ENCODE assay signal across 20 cellular contexts in the genomic region with DNA sequence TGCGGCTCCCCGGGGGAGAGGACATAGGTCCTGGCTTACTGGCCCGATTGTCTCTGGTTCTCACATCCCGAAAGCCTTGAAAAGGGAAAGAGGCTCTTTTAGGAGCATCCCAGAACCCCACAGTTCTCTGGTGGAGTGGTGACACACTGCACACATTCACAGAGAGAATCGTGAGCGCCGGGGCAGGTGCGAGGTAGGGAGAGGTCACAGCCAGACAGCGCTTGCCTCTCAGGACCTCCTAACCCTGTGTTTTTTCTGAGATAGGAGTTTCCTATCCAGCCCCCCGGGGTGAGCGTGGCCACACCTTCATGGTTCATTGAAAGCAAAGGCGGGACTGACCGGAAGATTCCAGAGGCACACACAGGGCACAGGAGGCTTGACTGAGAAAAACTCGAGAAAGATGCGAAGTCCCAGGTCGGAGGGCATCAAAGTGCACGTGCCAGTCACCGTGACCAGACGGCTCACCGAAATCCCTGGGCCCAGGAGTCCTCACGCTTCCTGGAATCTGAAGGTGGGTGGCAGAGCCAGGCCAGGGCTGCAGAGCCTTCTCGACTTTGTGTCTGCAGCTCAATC. TPM values are rescaled to one million over a fixed set of nuclear protein-coding genes. Genes with fewer than 3 reads are reported as not detected.
A peak's percentile ranks its signal among the peaks of the same experiment; 100 is the strongest.
DNase-seq lines count a peak whose midpoint lies in the region; ATAC-seq and TF ChIP-seq lines count a peak whose summit lies in the region.
"Had no signal": no experiment of that assay in that cellular context is flagged by ENCODE, and none has a peak within 500 bp of the region (broad histone marks: within the 10 kb centered on the region; RNA-seq: fewer than 3 reads in every experiment).

No MANE protein-coding gene starts in this region.

- no peak overlapping the region for H2BK12ac ChIP-seq in neuronal stem cell (ENCODE audit: low read length)

- no peaks in the 10 kb centered on the region for H3K9me3 Mint-ChIP-seq in activated CD8-positive, alpha-beta memory T cell treated with anti-CD3 and anti-CD28 coated beads, Interleukin-2, amount 10 ng/mL, durations not matched to agents 7 days and 5 days (ENCODE audit: low read depth)
- peaks cover 2% of the 10 kb centered on the region for H3K9me3 Mint-ChIP-seq in activated naive CD4-positive, alpha-beta T cell treated with anti-CD3 and anti-CD28 coated beads for 36 hours
- H3K9me3 Mint-ChIP-seq: CD8-positive, alpha-beta T cell had no signal

- no peak overlapping the region for H3K4me3 Mint-ChIP-seq in activated CD8-positive, alpha-beta memory T cell treated with anti-CD3 and anti-CD28 coated beads, Interleukin-2, amount 10 ng/mL, durations not matched to agents 7 days and 5 days
- H3K4me3 Mint-ChIP-seq in activated naive CD4-positive, alpha-beta T cell treated with anti-CD3 and anti-CD28 coated beads for 36 hours: no peak overlapping the region
- H3K4me3 Mint-ChIP-seq: CD8-positive, alpha-beta T cell had no signal

- H3K27me3 Mint-ChIP-seq in activated CD8-positive, alpha-beta memory T cell treated with anti-CD3 and anti-CD28 coated beads, Interleukin-2, amount 10 ng/mL, durations not matched to agents 7 days and 5 days: no peaks in the 10 kb centered on the region
- peaks cover 2% of the 10 kb centered on the region for H3K27me3 Mint-ChIP-seq in activated naive CD4-positive, alpha-beta T cell treated with anti-CD3 and anti-CD28 coated beads for 36 hours (ENCODE audit: low read depth)

- no peak overlapping the region for H2BK5ac ChIP-seq in neuronal stem cell (ENCODE audit: low read length)

- no peaks in the 10 kb centered on the region for H3K27me3 ChIP-seq in neuronal stem cell (ENCODE audit: control insufficient read depth in 3 of 3, insufficient read depth in 3 of 3, low read depth in 1 of 3, low read length in 3 of 3)
- H3K27me3 ChIP-seq in uterus: no peaks in the 10 kb centered on the region
- H3K27me3 ChIP-seq in MG63: no peaks in the 10 kb centered on the region
- H3K27me3 ChIP-seq: BLaER1 had no signal

- H3K14ac ChIP-seq in neuronal stem cell (ENCODE audit: low read length): no peak overlapping the region

- no peaks in the 10 kb centered on the region for H3K36me3 Mint-ChIP-seq in activated CD8-positive, alpha-beta memory T cell treated with anti-CD3 and anti-CD28 coated beads, Interleukin-2, amount 10 ng/mL, durations not matched to agents 7 days and 5 days
- H3K36me3 Mint-ChIP-seq in activated naive CD4-positive, alpha-beta T cell treated with anti-CD3 and anti-CD28 coated beads for 36 hours (ENCODE audit: low read depth): no peaks in the 10 kb centered on the region
- H3K36me3 Mint-ChIP-seq: CD8-positive, alpha-beta T cell had no signal

- H2BK15ac ChIP-seq in neuronal stem cell (ENCODE audit: low read length): peak overlapping the region; percentile 62

- no peaks in the 10 kb centered on the region for H3K79me1 ChIP-seq in neuronal stem cell (ENCODE audit: low read depth, low read length)

- H3K4me1 Mint-ChIP-seq in activated CD8-positive, alpha-beta memory T cell treated with anti-CD3 and anti-CD28 coated beads, Interleukin-2, amount 10 ng/mL, durations not matched to agents 7 days and 5 days: no peaks in the 10 kb centered on the region
- no peaks in the 10 kb centered on the region for H3K4me1 Mint-ChIP-seq in activated naive CD4-positive, alpha-beta T cell treated with anti-CD3 and anti-CD28 coated beads for 36 hours (ENCODE audit: low read depth)

- no peak for TF ChIP-seq CTCF in uterus (IDR thresholded peaks at IDR 0.05)

- CTCF ChIA-PET in activated CD8-positive, alpha-beta memory T cell treated with anti-CD3 and anti-CD28 coated beads, Interleukin-2, amount 10 ng/mL, durations not matched to agents 7 days and 5 days (lab: Charles Lee): no interaction called here
- CTCF ChIA-PET in activated naive CD4-positive, alpha-beta T cell treated with anti-CD3 and anti-CD28 coated beads for 36 hours (lab: Charles Lee): no interaction called here

- H3K27ac ChIP-seq in neuronal stem cell (replicated peaks; ENCODE audit: low read length): no peak overlapping the region
- no peak overlapping the region for H3K27ac ChIP-seq in uterus
- H3K27ac ChIP-seq: BLaER1, GM23248, PC-9 had no signal

- intact Hi-C loops in uterus (cut with DNase I; ENCODE audit: low total_unique reads): no loop called here
- intact Hi-C loops in activated naive CD4-positive, alpha-beta T cell treated with anti-CD3 and anti-CD28 coated beads for 36 hours (cut with micrococcal nuclease): no loop called here

- no CpG with 5 or more reads among the region's 22 CpGs for WGBS in neuronal stem cell (ENCODE audit: extremely low coverage in 2 of 2, insufficient read length in 2 of 2, insufficient replicate concordance in 1 of 2), 2 donors

- H3K4me2 ChIP-seq in neuronal stem cell (ENCODE audit: insufficient read depth, low read length, poor library complexity, severe bottlenecking): no peak overlapping the region
- H3K4me2 ChIP-seq: BLaER1, PC-9 had no signal

- no peaks in the 10 kb centered on the region for H3K4me1 ChIP-seq in neuronal stem cell (ENCODE audit: control insufficient read depth in 2 of 2, insufficient read depth in 1 of 2, low read depth in 1 of 2, low read length in 2 of 2)
- H3K4me1 ChIP-seq in uterus: no peaks in the 10 kb centered on the region
- H3K4me1 ChIP-seq: BLaER1 had no signal

- H4K8ac ChIP-seq in neuronal stem cell (ENCODE audit: low read depth, low read length): no peak overlapping the region

- H3K9me3 ChIP-seq in neuronal stem cell (replicated peaks in 1 of 2; ENCODE audit: control insufficient read depth in 2 of 2, insufficient read depth in 1 of 2, low read depth in 1 of 2, low read length in 2 of 2): no peaks in the 10 kb centered on the region
- no peaks in the 10 kb centered on the region for H3K9me3 ChIP-seq in uterus
- H3K9me3 ChIP-seq in MG63: no peaks in the 10 kb centered on the region

- no peak overlapping the region for H3K4me3 ChIP-seq in neuronal stem cell (ENCODE audit: low read length in 2 of 2)
- no peak overlapping the region for H3K4me3 ChIP-seq in uterus
- no peak overlapping the region for H3K4me3 ChIP-seq in MG63
- H3K4me3 ChIP-seq: BLaER1, GM23248, PC-9 had no signal

- H3K36me3 ChIP-seq in neuronal stem cell (replicated peaks in 1 of 2; ENCODE audit: control insufficient read depth in 2 of 2, insufficient read depth in 2 of 2, low read length in 2 of 2) (no peaks in the 10 kb centered on the region), uterus (no peaks in the 10 kb centered on the region), MG63 (no peaks in the 10 kb centered on the region)
- H3K36me3 ChIP-seq: BLaER1 had no signal

- H3K9ac ChIP-seq in neuronal stem cell (ENCODE audit: low read depth, low read length, poor library complexity): no peak overlapping the region
- H3K9ac ChIP-seq: BLaER1, GM23248 had no signal

- no peak overlapping the region for H3K18ac ChIP-seq in neuronal stem cell (ENCODE audit: low read length)

- H2AK5ac ChIP-seq in neuronal stem cell (ENCODE audit: low read depth, low read length): peak overlapping the region; percentile 46

- H3K23ac ChIP-seq in neuronal stem cell (ENCODE audit: low read depth, low read length, poor library complexity): peak overlapping the region; percentile 59

- DNase-seq in activated CD8-positive, alpha-beta memory T cell treated with anti-CD3 and anti-CD28 coated beads, Interleukin-2, amount 10 ng/mL, durations not matched to agents 7 days and 5 days: peak; percentile 23
- DNase-seq in activated CD8-positive, alpha-beta memory T cell treated with anti-CD3 and anti-CD28 coated beads, Interleukin-2, amount 50 U/mL, for 48 hours: no peak
- peak; percentile 38 for DNase-seq in ecto neural progenitor cell (ENCODE audit: low spot score)
- DNase-seq in neuronal stem cell (ENCODE audit: low spot score): no peak
- DNase-seq in uterus: peak; percentile 6
- DNase-seq in activated naive CD4-positive, alpha-beta T cell treated with anti-CD3 and anti-CD28 coated beads for 36 hours: no peak
- no peak for DNase-seq in MG63
- DNase-seq: DMS79, GM23248, KBM-7, NCI-H1048, NCI-H1436 treated with DMSO at 0.1 percent for 48 hours, NCI-H2029 treated with DMSO at 0.1 percent for 48 hours, NCI-H510A, NCI-H82, PC-9 had no signal

- no peak overlapping the region for H4K91ac ChIP-seq in neuronal stem cell (ENCODE audit: low read depth, low read length, poor library complexity)

- no peak overlapping the region for H2BK120ac ChIP-seq in neuronal stem cell (ENCODE audit: low read depth, low read length)

- H3K4ac ChIP-seq in neuronal stem cell (ENCODE audit: low read length): no peak overlapping the region

- ATAC-seq in activated CD8-positive, alpha-beta memory T cell treated with anti-CD3 and anti-CD28 coated beads, Interleukin-2, amount 10 ng/mL, durations not matched to agents 7 days and 5 days: no peak
- ATAC-seq in GM19023 (IDR thresholded peaks at IDR 0.05; ENCODE audit: unreplicated experiment): no peak
- ATAC-seq: CD8-positive, alpha-beta T cell had no signal

- TF ChIP-seq POLR2A in uterus (IDR thresholded peaks at IDR 0.05): no peak

- H2AFZ ChIP-seq in neuronal stem cell (ENCODE audit: low read length): no peak overlapping the region
- H2AFZ ChIP-seq: GM23248, PC-9 had no signal

- H3K27ac Mint-ChIP-seq in activated CD8-positive, alpha-beta memory T cell treated with anti-CD3 and anti-CD28 coated beads, Interleukin-2, amount 10 ng/mL, durations not matched to agents 7 days and 5 days: no peak overlapping the region
- H3K27ac Mint-ChIP-seq in activated naive CD4-positive, alpha-beta T cell treated with anti-CD3 and anti-CD28 coated beads for 36 hours: no peak overlapping the region
- H3K27ac Mint-ChIP-seq: CD8-positive, alpha-beta T cell had no signal

RNA-seq across cellular contexts. Expression of a gene that starts 46.5 kb away (rescaled TPM):
- total RNA-seq in activated CD8-positive, alpha-beta memory T cell treated with anti-CD3 and anti-CD28 coated beads, Interleukin-2, amount 10 ng/mL, durations not matched to agents 7 days and 5 days: not detected
- polyA plus RNA-seq in neuronal stem cell (2013, experiment 1 of 2): 0.20 TPM
- 0.18 TPM for polyA plus RNA-seq in neuronal stem cell (2013, experiment 2 of 2)
- 1 to 10 TPM in 1 of 4 donors, not detected in 3; 1.0 TPM for total RNA-seq in uterus
- total RNA-seq in activated naive CD4-positive, alpha-beta T cell treated with anti-CD3 and anti-CD28 coated beads for 36 hours: not detected
- total RNA-seq in MG63 (2014; rRNA removed; shearing (Covaris generic); ENCODE audit: low replicate concordance): not detected in 2 replicates
- total RNA-seq: A172; CD8-positive, alpha-beta T cell; GM23248; PC-9 had no signal
- polyA plus RNA-seq: GM23248 had no signal

Comparison
In these comparisons a context has a peak if more than half of its experiments do, and no peak if none do; other contexts are left out.
1. DNase-seq: peak in activated CD8-positive, alpha-beta memory T cell treated with anti-CD3 and anti-CD28 coated beads, Interleukin-2, amount 10 ng/mL, durations not matched to agents 7 days and 5 days (single experiment), ecto neural progenitor cell (single experiment) and uterus (2 of 2); none in activated CD8-positive, alpha-beta memory T cell treated with anti-CD3 and anti-CD28 coated beads, Interleukin-2, amount 50 U/mL, for 48 hours (single experiment), neuronal stem cell (single experiment), activated naive CD4-positive, alpha-beta T cell treated with anti-CD3 and anti-CD28 coated beads for 36 hours (single experiment) and MG63 (single experiment).